In genomic region chr20:41654292-41654691, GRCh38 we compare ENCODE assay signal across 15 cellular contexts.
DNase-seq lines count a peak whose midpoint lies in the region; ATAC-seq lines count a peak whose summit lies in the region.
"Had no signal": no experiment of that assay in that cellular context is flagged by ENCODE, and none has a peak within 500 bp of the region (broad histone marks: within the 10 kb centered on the region; RNA-seq: fewer than 3 reads in every experiment).

No MANE protein-coding gene starts in this region.

- ATAC-seq in HG02870 (IDR thresholded peaks at IDR 0.05; ENCODE audit: unreplicated experiment) = no peak

- DNase-seq in COR-L47 (lab: John Stamatoyannopoulos, UW) (peak; percentile 94), NCI-H1417 treated with DMSO at 0.1 percent for 48 hours (lab: John Stamatoyannopoulos, UW) (peak; percentile 45), NCI-H345 (lab: John Stamatoyannopoulos, UW) (peak; percentile 97), cerebellar cortex (ENCODE audit: low spot score) (peak; percentile 83), HCEC 1CT (no peak)
- DNase-seq in central memory CD4-positive, alpha-beta T cell = no peak
- no peak for DNase-seq in activated naive CD4-positive, alpha-beta T cell treated with Interleukin-2 at 50 U/mL for 16 hours
- DNase-seq: activated CD8-positive, alpha-beta memory T cell treated with anti-CD3 and anti-CD28 coated beads, Interleukin-2, amount 50 U/mL, for 48 hours; effector CD4-positive, alpha-beta T cell; HFFc6; KG1; NCI-H524 treated with DMSO at 0.1 percent for 48 hours; stimulated activated CD4-positive, alpha-beta T cell treated with anti-CD3 and anti-CD28 coated beads, Interleukin-15, amount 100 ng/mL, for 24 hours; T-helper 2 cell had no signal

Comparison
In these comparisons a context has a peak if more than half of its experiments do, and no peak if none do; other contexts are left out.
1. DNase-seq: peak in COR-L47 (single experiment), NCI-H1417 treated with DMSO at 0.1 percent for 48 hours (single experiment), NCI-H345 (single experiment) and cerebellar cortex (single experiment); none in central memory CD4-positive, alpha-beta T cell (single experiment), activated naive CD4-positive, alpha-beta T cell treated with Interleukin-2 at 50 U/mL for 16 hours (single experiment) and HCEC 1CT (single experiment).